1 cellular context compared by ENCODE assay signal in the genomic region with DNA sequence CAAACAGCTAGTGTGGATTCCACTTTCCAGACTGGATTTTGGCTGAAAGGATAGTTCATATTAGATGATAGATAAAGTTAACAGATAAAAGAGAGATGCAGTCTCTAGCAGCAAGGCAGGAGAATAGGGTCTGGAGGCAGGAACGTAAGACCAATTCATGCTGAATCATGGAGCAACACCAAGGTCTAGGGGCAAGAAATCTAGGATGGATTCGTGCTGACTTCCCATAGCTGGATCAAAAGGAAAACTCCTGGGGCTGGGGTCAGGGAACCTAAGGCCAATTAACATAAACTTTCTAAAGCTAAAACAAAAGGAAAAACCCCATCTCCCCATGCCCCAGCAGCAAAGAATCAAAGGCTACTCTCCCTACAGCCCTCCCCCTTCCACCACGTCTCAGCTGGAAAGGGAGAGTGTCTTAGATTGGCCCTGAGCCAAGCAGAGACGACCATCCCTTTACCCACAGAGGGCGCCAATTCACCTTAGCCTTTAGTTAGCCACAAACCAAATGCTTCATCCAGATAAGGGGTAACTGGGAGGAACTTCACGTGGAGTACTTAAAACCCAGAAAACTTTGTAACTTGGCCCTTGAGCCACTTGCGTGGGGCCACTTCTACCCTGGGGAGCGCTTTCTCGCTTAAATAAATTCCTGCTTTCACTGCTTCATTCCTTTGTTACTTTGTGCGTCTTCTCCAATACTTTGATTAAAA.
A peak's percentile ranks its signal among the peaks of the same experiment; 100 is the strongest.
TF ChIP-seq lines count a peak whose summit lies in the region.

No MANE protein-coding gene starts in this region.

TF ChIP-seq in K562, 482 proteins besides CTCF, POLR2A, EP300 and RAD21 (continued from another document and continues in another):
- TF ChIP-seq NCOA2 (IDR thresholded peaks at IDR 0.05; ENCODE audit: partially characterized antibody in 2 of 2): peak in 1 of 2 experiments; percentile 80
- TF ChIP-seq MAFF (IDR thresholded peaks at IDR 0.05; ENCODE audit: low read length): no peak
- no peak for TF ChIP-seq SAP30 (IDR thresholded peaks at IDR 0.05; ENCODE audit: borderline replicate concordance, insufficient read depth, low read depth, low read length, poor library complexity, severe bottlenecking)
- no peak for TF ChIP-seq ATF1 (CRISPR knock-in tag; IDR thresholded peaks at IDR 0.05)
- TF ChIP-seq ATF1 (tag; IDR thresholded peaks at IDR 0.05): peak; percentile 77
- peak; percentile 66; the same call in 1 of the 2 replicates for TF ChIP-seq SMAD3 (CRISPR knock-in tag; conservative IDR thresholded peaks at IDR 0.05)
- no peak for TF ChIP-seq RBM15 (IDR thresholded peaks at IDR 0.05; ENCODE audit: insufficient read depth, low read length)
- no peak for TF ChIP-seq ILK (tag; IDR thresholded peaks at IDR 0.05; ENCODE audit: borderline replicate concordance, low read depth)
- no peak for TF ChIP-seq ZNF764 (CRISPR knock-in tag; IDR thresholded peaks at IDR 0.05; ENCODE audit: low read depth)
- TF ChIP-seq RFX7 (CRISPR knock-in tag; IDR thresholded peaks at IDR 0.05): no peak
- no peak for TF ChIP-seq CAMTA2 (CRISPR knock-in tag; conservative IDR thresholded peaks at IDR 0.05)
- TF ChIP-seq ZNF584 (CRISPR knock-in tag; IDR thresholded peaks at IDR 0.05; ENCODE audit: low read depth): peak; percentile 40; the same call in 1 of the 2 replicates
- no peak for TF ChIP-seq SIN3A (IDR thresholded peaks at IDR 0.05; ENCODE audit: borderline replicate concordance in 2 of 2, control insufficient read depth in 1 of 2, low read depth in 2 of 2, low read length in 2 of 2)
- no peak for TF ChIP-seq WHSC1 (IDR thresholded peaks at IDR 0.05; ENCODE audit: low read length)
- TF ChIP-seq ZNF174 (CRISPR knock-in tag; IDR thresholded peaks at IDR 0.05): no peak
- TF ChIP-seq ZNF583 (CRISPR knock-in tag; IDR thresholded peaks at IDR 0.05): no peak
- no peak for TF ChIP-seq SRSF3 (IDR thresholded peaks at IDR 0.05; ENCODE audit: insufficient read depth, low read length)
- TF ChIP-seq ZNF143 (CRISPR knock-in tag; IDR thresholded peaks at IDR 0.05): no peak
- TF ChIP-seq SMC3 (conservative IDR thresholded peaks at IDR 0.05; ENCODE audit: insufficient read depth, low read depth, low read length): peak; percentile 71
- no peak for TF ChIP-seq STAT5B (CRISPR knock-in tag; IDR thresholded peaks at IDR 0.05)
- TF ChIP-seq CEBPZ (IDR thresholded peaks at IDR 0.05; ENCODE audit: borderline replicate concordance, low read depth, low read length): no peak
- no peak; the same call in 1 of the 2 replicates for TF ChIP-seq MXI1 (IDR thresholded peaks at IDR 0.05; ENCODE audit: low read depth, low read length)
- peak in 1 of 2 experiments; percentile 95; a peak in 2 of 4 replicates for TF ChIP-seq MLLT1 (IDR thresholded peaks at IDR 0.05)
- TF ChIP-seq ZNF444 (CRISPR knock-in tag; IDR thresholded peaks at IDR 0.05): peak; percentile 90
- no peak for TF ChIP-seq ATF6 (CRISPR knock-in tag; IDR thresholded peaks at IDR 0.05)
- TF ChIP-seq, protein P1, sequence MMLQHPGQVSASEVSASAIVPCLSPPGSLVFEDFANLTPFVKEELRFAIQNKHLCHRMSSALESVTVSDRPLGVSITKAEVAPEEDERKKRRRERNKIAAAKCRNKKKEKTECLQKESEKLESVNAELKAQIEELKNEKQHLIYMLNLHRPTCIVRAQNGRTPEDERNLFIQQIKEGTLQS (IDR thresholded peaks at IDR 0.05): no peak; the same call in 1 of the 2 replicates
- TF ChIP-seq, protein P1 (CRISPR knock-in tag; conservative IDR thresholded peaks at IDR 0.05): peak; percentile 74; the same call in 1 of the 2 replicates
- TF ChIP-seq HIVEP1 (CRISPR knock-in tag; IDR thresholded peaks at IDR 0.05): no peak
- TF ChIP-seq MTA2 (IDR thresholded peaks at IDR 0.05; ENCODE audit: low read depth): peak; percentile 69
- TF ChIP-seq NFE2L1 (tag; IDR thresholded peaks at IDR 0.05; ENCODE audit: borderline replicate concordance, low read depth): peak; percentile 6; the same call in 1 of the 2 replicates
- peak; percentile 45; the same call in 1 of the 2 replicates for TF ChIP-seq ZKSCAN8 (CRISPR knock-in tag; IDR thresholded peaks at IDR 0.05)
- no peak for TF ChIP-seq ZNF274 (IDR thresholded peaks at IDR 0.05; ENCODE audit: borderline replicate concordance, low read depth, low read length)
- TF ChIP-seq GTF2B (IDR thresholded peaks at IDR 0.05; ENCODE audit: extremely low read depth, insufficient read length): no peak
- peak in 1 of 2 experiments; percentile 84; a peak in 2 of 4 replicates for TF ChIP-seq TEAD1 (CRISPR knock-in tag; IDR thresholded peaks at IDR 0.05)
- TF ChIP-seq NR4A1 (CRISPR knock-in tag; IDR thresholded peaks at IDR 0.05): no peak
- no peak for TF ChIP-seq NR4A1 (tag; IDR thresholded peaks at IDR 0.05)
- TF ChIP-seq THAP7 (CRISPR knock-in tag; IDR thresholded peaks at IDR 0.05): no peak
- no peak for TF ChIP-seq ARHGAP35 (IDR thresholded peaks at IDR 0.05; ENCODE audit: partially characterized antibody)
- peak; percentile 75; the same call in 1 of the 2 replicates for TF ChIP-seq STAT5A (IDR thresholded peaks at IDR 0.05; ENCODE audit: borderline replicate concordance, low read length)
- TF ChIP-seq TOE1 (IDR thresholded peaks at IDR 0.05; ENCODE audit: borderline replicate concordance): peak; percentile 58; the same call in 1 of the 2 replicates
- no peak for TF ChIP-seq TOE1 (CRISPR knock-in tag; IDR thresholded peaks at IDR 0.05; ENCODE audit: borderline replicate concordance, low read depth)
- TF ChIP-seq MLX (CRISPR knock-in tag; conservative IDR thresholded peaks at IDR 0.05): no peak
- no peak for TF ChIP-seq ASH1L (IDR thresholded peaks at IDR 0.05; ENCODE audit: borderline replicate concordance, low read depth, partially characterized antibody)
- peak; percentile 82 for TF ChIP-seq TCF3 (CRISPR knock-in tag; IDR thresholded peaks at IDR 0.05)
- TF ChIP-seq ARID3A (IDR thresholded peaks at IDR 0.05; ENCODE audit: borderline replicate concordance, low read depth, low read length): peak; percentile 67; the same call in 1 of the 2 replicates
- no peak for TF ChIP-seq ZNF586 (CRISPR knock-in tag; conservative IDR thresholded peaks at IDR 0.05)
- no peak for TF ChIP-seq CHD1 (IDR thresholded peaks at IDR 0.05; ENCODE audit: low read length)
- TF ChIP-seq PHF8 (IDR thresholded peaks at IDR 0.05; ENCODE audit: borderline replicate concordance, low read length): no peak
- no peak for TF ChIP-seq NFRKB (IDR thresholded peaks at IDR 0.05; ENCODE audit: low read depth)
- TF ChIP-seq CSDE1 (IDR thresholded peaks at IDR 0.05): no peak
- no peak for TF ChIP-seq ZBTB34 (CRISPR knock-in tag; IDR thresholded peaks at IDR 0.05)
- TF ChIP-seq BRF1 (IDR thresholded peaks at IDR 0.05; ENCODE audit: borderline replicate concordance, extremely low read depth, insufficient read length): no peak
- TF ChIP-seq HNRNPH1 (optimal IDR thresholded peaks at IDR 0.05; ENCODE audit: low read depth, low read length): no peak
- peak; percentile 69; the same call in 1 of the 2 replicates for TF ChIP-seq CREB1 (IDR thresholded peaks at IDR 0.05)
- TF ChIP-seq CREB1 (CRISPR knock-in tag; IDR thresholded peaks at IDR 0.05): peak; percentile 53; the same call in 1 of the 2 replicates
